Comparison of ENCODE assay signal across 25 cellular contexts in genomic region chr20:16352751-16353150, GRCh38.
DNase-seq lines count a peak whose midpoint lies in the region; ATAC-seq and TF ChIP-seq lines count a peak whose summit lies in the region.
"Had no signal": no experiment of that assay in that cellular context is flagged by ENCODE, and none has a peak within 500 bp of the region (broad histone marks: within the 10 kb centered on the region; RNA-seq: fewer than 3 reads in every experiment).

No MANE protein-coding gene starts in this region.

- no TSS peak for BruUV-seq in PC-9 (replicated peaks; lab: Mats Ljungman, UMichigan)

- intact Hi-C loops in PC-9 (cut with micrococcal nuclease; ENCODE audit: unreplicated experiment): no loop called here
- intact Hi-C loops in head of caudate nucleus (cut with DNase I): no loop called here

- H3K4me2 ChIP-seq in neural progenitor cell: no peak overlapping the region
- no peak overlapping the region for H3K4me2 ChIP-seq in PC-9

- H3K27ac Mint-ChIP-seq in neural progenitor cell: no peak overlapping the region
- H3K27ac Mint-ChIP-seq: B cell; CD8-positive, alpha-beta memory T cell had no signal

- CTCF ChIA-PET in PC-9 (lab: Charles Lee): no interaction called here

- no peak for ATAC-seq in GM18868 (IDR thresholded peaks at IDR 0.05; ENCODE audit: unreplicated experiment)
- ATAC-seq: PC-3, Right ventricle myocardium inferior had no signal

- peak; percentile 27 for TF ChIP-seq CTCF in brain microvascular endothelial cell (IDR thresholded peaks at IDR 0.05; ENCODE audit: low read depth, low read length, missing control alignments)
- TF ChIP-seq CTCF in neural progenitor cell (IDR thresholded peaks at IDR 0.05): peak; percentile 17
- no peak for TF ChIP-seq CTCF in PC-9 (conservative IDR thresholded peaks at IDR 0.05)

- H3K79me2 ChIP-seq in neural progenitor cell (ENCODE audit: low read depth) (no peaks in the 10 kb centered on the region), PC-9 (ENCODE audit: low read depth) (no peaks in the 10 kb centered on the region)

- no peaks in the 10 kb centered on the region for H3K9me3 Mint-ChIP-seq in neural progenitor cell

- peaks cover 18% of the 10 kb centered on the region for H3K4me1 Mint-ChIP-seq in neural progenitor cell
- H3K4me1 Mint-ChIP-seq: B cell; CD14-positive monocyte; CD8-positive, alpha-beta memory T cell had no signal

- H3K9ac ChIP-seq in neural progenitor cell: no peak overlapping the region

- no peaks in the 10 kb centered on the region for H3K4me1 ChIP-seq in neural progenitor cell
- H3K4me1 ChIP-seq in PC-9 (replicated peaks; ENCODE audit: insufficient read depth): no peaks in the 10 kb centered on the region
- H3K4me1 ChIP-seq: SJCRH30 had no signal

- POLR2A ChIA-PET in PC-9 (lab: Charles Lee; ENCODE audit: unreplicated experiment): no interaction called here

- no peaks in the 10 kb centered on the region for H3K9me2 ChIP-seq in PC-9 (ENCODE audit: insufficient read depth)

- DNase-seq in H7 (peak; percentile 17), brain microvascular endothelial cell (no peak), neural progenitor cell (ENCODE audit: low spot score) (no peak), PC-9 (no peak), head of caudate nucleus (no peak)
- DNase-seq in activated CD8-positive, alpha-beta memory T cell treated with anti-CD3 and anti-CD28 coated beads, Interleukin-2, amount 50 U/mL, for 4 hours: no peak
- DNase-seq: CD8-positive, alpha-beta memory T cell; DMS 273 treated with DMSO at 0.1 percent for 48 hours; DMS79; EL; GDM1; HCEC 1CT; IMR-90; KG1; MG63; NCI-H2029 treated with DMSO at 0.1 percent for 48 hours; NCI-H446 treated with DMSO at 0.1 percent for 48 hours; NCI-H526; NK-92 treated with Interleukin-12 subunit alpha and Interleukin-12 subunit beta, amount 100 ng/mL, for 24 hours; PC-3; SJCRH30 had no signal

- in situ Hi-C loops in brain microvascular endothelial cell (cut with HindIII; ENCODE audit: low pct_ligation_motif_present, low sequenced_read_pairs): no loop called here

- H2AFZ ChIP-seq in neural progenitor cell (replicated peaks) (no peak overlapping the region), PC-9 (no peak overlapping the region)

- H3K4me3 ChIP-seq in H7 (ENCODE audit: insufficient read depth, low read depth, low read length): no peak overlapping the region
- H3K4me3 ChIP-seq in brain microvascular endothelial cell (ENCODE audit: low read depth, low read length): no peak overlapping the region
- no peak overlapping the region for H3K4me3 ChIP-seq in neural progenitor cell
- no peak overlapping the region for H3K4me3 ChIP-seq in PC-9
- H3K4me3 ChIP-seq: MG63, SJCRH30 had no signal

- H3F3A ChIP-seq in neural progenitor cell (ENCODE audit: low read depth) (no peaks in the 10 kb centered on the region), PC-9 (ENCODE audit: insufficient read depth, low read depth) (no peaks in the 10 kb centered on the region)

- H3K27me3 ChIP-seq in H7 (ENCODE audit: control insufficient read depth, insufficient read depth, low read length) (no peaks in the 10 kb centered on the region), brain microvascular endothelial cell (replicated peaks) (no peaks in the 10 kb centered on the region), neural progenitor cell (no peaks in the 10 kb centered on the region), PC-9 (ENCODE audit: insufficient read depth, low read depth) (no peaks in the 10 kb centered on the region)
- H3K27me3 ChIP-seq: MG63, SJCRH30 had no signal

- peaks cover 1% of the 10 kb centered on the region for H3K36me3 Mint-ChIP-seq in neural progenitor cell

- H3K9me3 ChIP-seq in neural progenitor cell (ENCODE audit: low read depth) (no peaks in the 10 kb centered on the region), PC-9 (ENCODE audit: insufficient read depth, low read depth) (no peaks in the 10 kb centered on the region)
- H3K9me3 ChIP-seq: MG63, SJCRH30 had no signal

- H3K27me3 Mint-ChIP-seq in neural progenitor cell (ENCODE audit: insufficient read depth, low read depth): no peaks in the 10 kb centered on the region
- H3K27me3 Mint-ChIP-seq: B cell; CD8-positive, alpha-beta memory T cell had no signal

- no peak overlapping the region for H3K4me3 Mint-ChIP-seq in neural progenitor cell
- H3K4me3 Mint-ChIP-seq: B cell; CD14-positive monocyte; CD8-positive, alpha-beta memory T cell had no signal

- H4K20me1 ChIP-seq in neural progenitor cell (ENCODE audit: low read depth) (no peaks in the 10 kb centered on the region), PC-9 (ENCODE audit: insufficient read depth) (no peaks in the 10 kb centered on the region)

- H3K27ac ChIP-seq in brain microvascular endothelial cell: no peak overlapping the region
- no peak overlapping the region for H3K27ac ChIP-seq in neural progenitor cell
- no peak overlapping the region for H3K27ac ChIP-seq in PC-9
- H3K27ac ChIP-seq: SJCRH30 had no signal

- H3K36me3 ChIP-seq in H7 (replicated peaks; ENCODE audit: control insufficient read depth, insufficient read depth, low read length) (no peaks in the 10 kb centered on the region), brain microvascular endothelial cell (replicated peaks) (no peaks in the 10 kb centered on the region), neural progenitor cell (no peaks in the 10 kb centered on the region), PC-9 (ENCODE audit: low read depth) (no peaks in the 10 kb centered on the region)
- H3K36me3 ChIP-seq: MG63, SJCRH30 had no signal
